In genomic region chr3:30680789-30681188, GRCh38 we compare ENCODE assay signal across 9 cellular contexts.
A peak's percentile ranks its signal among the peaks of the same experiment; 100 is the strongest.
DNase-seq lines count a peak whose midpoint lies in the region; ATAC-seq and TF ChIP-seq lines count a peak whose summit lies in the region.
"Had no signal": no experiment of that assay in that cellular context is flagged by ENCODE, and none has a peak within 500 bp of the region (broad histone marks: within the 10 kb centered on the region; RNA-seq: fewer than 3 reads in every experiment).

No MANE protein-coding gene starts in this region.

- peaks cover 65% of the 10 kb centered on the region for H3K4me1 Mint-ChIP-seq in activated CD8-positive, alpha-beta memory T cell treated with anti-CD3 and anti-CD28 coated beads, Interleukin-2, amount 10 ng/mL, durations not matched to agents 7 days and 5 days

- H3K36me3 ChIP-seq in mesodermal cell (ENCODE audit: control insufficient read depth, insufficient read depth, low read length) (peaks cover 59% of the 10 kb centered on the region), tibial nerve (peaks cover 0 to 49% (median 5%) of the 10 kb centered on the region in 3 donors)

- no peak overlapping the region for H3K4me3 Mint-ChIP-seq in activated CD8-positive, alpha-beta memory T cell treated with anti-CD3 and anti-CD28 coated beads, Interleukin-2, amount 10 ng/mL, durations not matched to agents 7 days and 5 days

- H3K9me3 Mint-ChIP-seq in activated CD8-positive, alpha-beta memory T cell treated with anti-CD3 and anti-CD28 coated beads, Interleukin-2, amount 10 ng/mL, durations not matched to agents 7 days and 5 days (ENCODE audit: low read depth), result no peaks in the 10 kb centered on the region

- no peak for TF ChIP-seq CTCF in tibial nerve (IDR thresholded peaks at IDR 0.05)

- no peak for DNase-seq in activated CD8-positive, alpha-beta memory T cell treated with anti-CD3 and anti-CD28 coated beads, Interleukin-2, amount 10 ng/mL, durations not matched to agents 7 days and 5 days
- DNase-seq in activated CD8-positive, alpha-beta memory T cell treated with anti-CD3 and anti-CD28 coated beads for 24 hours, result no peak
- DNase-seq in cerebellar cortex (ENCODE audit: low spot score) (peak; percentile 6), tibial nerve (ENCODE audit: low spot score in 2 of 2) (peak; percentile 43 to 51), NCI-H1048 (lab: John Stamatoyannopoulos, UW) (no peak)
- DNase-seq in stimulated activated CD4-positive, alpha-beta T cell treated with anti-CD3 and anti-CD28 coated beads, Interleukin-15, amount 100 ng/mL, for 24 hours, result no peak
- DNase-seq: stimulated activated CD4-positive, alpha-beta T cell treated with anti-CD3 and anti-CD28 coated beads, Interleukin-4, amount 100 ng/mL, for 24 hours had no signal

- H3K27me3 ChIP-seq in tibial nerve, result no peaks in the 10 kb centered on the region

- TF ChIP-seq EP300 in tibial nerve (IDR thresholded peaks at IDR 0.05), result peak in 1 of 2 donors; percentile 73

- no peak for TF ChIP-seq POLR2A in tibial nerve (IDR thresholded peaks at IDR 0.05)

- H3K4me1 ChIP-seq in mesodermal cell (ENCODE audit: control insufficient read depth, insufficient read depth, low read length, poor library complexity, severe bottlenecking) (peaks cover 36% of the 10 kb centered on the region), tibial nerve (peaks cover 0 to 100% (median 72%) of the 10 kb centered on the region in 4 donors)

- H3K9me3 ChIP-seq in mesodermal cell (ENCODE audit: control insufficient read depth, low read length), result no peaks in the 10 kb centered on the region
- no peaks in the 10 kb centered on the region for H3K9me3 ChIP-seq in tibial nerve

- H3K27me3 Mint-ChIP-seq in activated CD8-positive, alpha-beta memory T cell treated with anti-CD3 and anti-CD28 coated beads, Interleukin-2, amount 10 ng/mL, durations not matched to agents 7 days and 5 days, result no peaks in the 10 kb centered on the region

- H3K4me3 ChIP-seq in mesodermal cell (ENCODE audit: extremely low read depth, insufficient read depth, low read length, poor library complexity, severe bottlenecking) (no peak overlapping the region), tibial nerve (no peak overlapping the region)

- peak overlapping the region; percentile 44 for H3K27ac Mint-ChIP-seq in activated CD8-positive, alpha-beta memory T cell treated with anti-CD3 and anti-CD28 coated beads, Interleukin-2, amount 10 ng/mL, durations not matched to agents 7 days and 5 days

- H3K27ac ChIP-seq in mesodermal cell (ENCODE audit: low read depth, low read length, severe bottlenecking) (peak overlapping the region; percentile 83), tibial nerve (peak overlapping the region; percentile 40 to 93 (median 82))

- H3K36me3 Mint-ChIP-seq in activated CD8-positive, alpha-beta memory T cell treated with anti-CD3 and anti-CD28 coated beads, Interleukin-2, amount 10 ng/mL, durations not matched to agents 7 days and 5 days, result peaks cover 75% of the 10 kb centered on the region

- 43 to 49% methylated on average over 1 to 5 of the region's 6 CpGs for WGBS in mesodermal cell (ENCODE audit: insufficient coverage in 2 of 2), 2 experiments
- 34 to 41% methylated on average over 6 of the region's 6 CpGs for WGBS in tibial nerve, 2 donors

- ATAC-seq in activated CD8-positive, alpha-beta memory T cell treated with anti-CD3 and anti-CD28 coated beads, Interleukin-2, amount 10 ng/mL, durations not matched to agents 7 days and 5 days, result no peak
- no peak for ATAC-seq in GM18502 (IDR thresholded peaks at IDR 0.05; ENCODE audit: poor library complexity, unreplicated experiment)

- CTCF ChIA-PET in activated CD8-positive, alpha-beta memory T cell treated with anti-CD3 and anti-CD28 coated beads, Interleukin-2, amount 10 ng/mL, durations not matched to agents 7 days and 5 days (lab: Charles Lee), result no interaction called here

Comparison
In these comparisons a context has a peak if more than half of its experiments do, and no peak if none do; other contexts are left out.
1. DNase-seq: peak in cerebellar cortex (single experiment) and tibial nerve (2 of 2); none in activated CD8-positive, alpha-beta memory T cell treated with anti-CD3 and anti-CD28 coated beads, Interleukin-2, amount 10 ng/mL, durations not matched to agents 7 days and 5 days (single experiment), activated CD8-positive, alpha-beta memory T cell treated with anti-CD3 and anti-CD28 coated beads for 24 hours (single experiment), NCI-H1048 (single experiment) and stimulated activated CD4-positive, alpha-beta T cell treated with anti-CD3 and anti-CD28 coated beads, Interleukin-15, amount 100 ng/mL, for 24 hours (single experiment).